ENCODE assay signal across 13 cellular contexts in the genomic region with DNA sequence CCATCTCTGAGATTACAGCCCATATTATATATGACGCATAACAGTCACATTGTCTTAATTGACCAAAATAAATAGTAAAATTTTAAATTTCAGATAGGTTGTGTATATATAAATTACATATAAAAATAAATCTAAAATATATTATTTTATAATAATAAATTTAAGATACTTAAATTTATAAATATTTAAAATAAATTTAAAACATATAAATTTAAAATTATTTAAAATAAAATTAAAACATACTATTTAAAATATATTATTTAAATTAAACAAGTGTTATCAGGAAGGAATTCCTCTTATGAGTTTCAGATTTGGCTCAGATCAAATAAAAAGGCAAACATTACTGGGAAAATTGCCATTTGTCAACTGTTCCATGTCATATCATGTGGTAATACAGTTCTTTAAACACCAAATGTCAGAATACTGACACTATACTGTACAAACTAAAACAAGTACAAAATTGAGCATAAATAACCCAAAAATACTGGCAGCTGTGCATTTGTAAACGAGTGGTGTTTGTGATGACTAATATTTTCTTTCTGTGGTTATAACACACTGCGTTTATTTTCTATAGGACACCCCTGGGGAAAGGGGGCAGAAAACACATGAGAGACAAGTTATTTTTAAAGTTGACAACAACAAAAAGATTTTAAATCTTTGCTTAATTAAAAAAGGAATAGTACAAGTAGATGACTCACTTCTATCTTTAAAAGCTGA.
A peak's percentile ranks its signal among the peaks of the same experiment; 100 is the strongest.
DNase-seq lines count a peak whose midpoint lies in the region; ATAC-seq lines count a peak whose summit lies in the region.
"Had no signal": no experiment of that assay in that cellular context is flagged by ENCODE, and none has a peak within 500 bp of the region (broad histone marks: within the 10 kb centered on the region; RNA-seq: fewer than 3 reads in every experiment).

No MANE protein-coding gene starts in this region.

- H4K20me1 ChIP-seq in GM23248 (ENCODE audit: insufficient read depth) = no peaks in the 10 kb centered on the region

- H3K79me2 ChIP-seq in GM23248 (ENCODE audit: insufficient read depth) = no peaks in the 10 kb centered on the region

- H2AFZ ChIP-seq in GM23248 = no peak overlapping the region
- H2AFZ ChIP-seq: PC-9 had no signal

- no peaks in the 10 kb centered on the region for H3F3A ChIP-seq in GM23248 (ENCODE audit: insufficient read depth)

- H3K36me3 ChIP-seq in GM23248 (ENCODE audit: low read depth) = no peaks in the 10 kb centered on the region
- H3K36me3 ChIP-seq: left lung, prostate gland had no signal

- ATAC-seq in GM18520 (IDR thresholded peaks at IDR 0.05; ENCODE audit: unreplicated experiment) (peak; percentile 69), Right ventricle myocardium superior (ENCODE audit: poor library complexity) (no peak)
- ATAC-seq: left lung had no signal

- no peak overlapping the region for H3K4me2 ChIP-seq in GM23248 (ENCODE audit: unreplicated experiment)
- H3K4me2 ChIP-seq: PC-9 had no signal

- in situ Hi-C loops in GM23248 (cut with MboI) = no loop called here

- 29 to 31% methylated on average over 3 of the region's 3 CpGs for WGBS in GM23248 (ENCODE audit: low coverage in 1 of 2, low lambda C conversion rate in 2 of 2, missing lambda C conversion rate in 2 of 2), 2 experiments

- H3K4me3 ChIP-seq in GM23248 = no peak overlapping the region
- H3K4me3 ChIP-seq: left lung, PC-9, prostate gland had no signal

- DNase-seq in GM23248 (peak; percentile 14), NCI-H1694 (lab: John Stamatoyannopoulos, UW) (peak; percentile 95), foreskin melanocyte (peak; percentile 37), Right ventricle myocardium superior (no peak), dedifferentiated amniotic fluid mesenchymal stem cell (ENCODE audit: extremely low spot score) (no peak), Kasumi-1 (lab: John Stamatoyannopoulos, UW) (no peak)
- no peak for DNase-seq in activated naive CD4-positive, alpha-beta T cell (lab: John Stamatoyannopoulos, UW)
- DNase-seq: aorta, left lung, PC-9 had no signal

- no peaks in the 10 kb centered on the region for H3K27me3 ChIP-seq in GM23248 (replicated peaks; ENCODE audit: insufficient read depth)
- H3K27me3 ChIP-seq: left lung had no signal

- H3K9me3 ChIP-seq in GM23248 (ENCODE audit: low read depth) = no peaks in the 10 kb centered on the region
- H3K9me3 ChIP-seq: left lung, prostate gland had no signal

- intact Hi-C loops in Right ventricle myocardium superior (cut with DNase I) = no loop called here

- no peak overlapping the region for H3K9ac ChIP-seq in GM23248

- H3K9me2 ChIP-seq in GM23248 (ENCODE audit: insufficient read depth) = no peaks in the 10 kb centered on the region

- H3K4me1 ChIP-seq in GM23248 (ENCODE audit: insufficient read depth) = no peaks in the 10 kb centered on the region
- H3K4me1 ChIP-seq: left lung, prostate gland had no signal

- no peak overlapping the region for H3K27ac ChIP-seq in GM23248
- H3K27ac ChIP-seq: left lung, PC-9, prostate gland, VCaP had no signal

Comparison
In these comparisons a context has a peak if more than half of its experiments do, and no peak if none do; other contexts are left out.
1. DNase-seq: peak in GM23248 (single experiment), NCI-H1694 (single experiment) and foreskin melanocyte (single experiment); none in Right ventricle myocardium superior (single experiment), activated naive CD4-positive, alpha-beta T cell (0 of 4), dedifferentiated amniotic fluid mesenchymal stem cell (single experiment) and Kasumi-1 (0 of 2).